Comparison of ENCODE assay signal across 12 cellular contexts in genomic region chr12:92629349-92630065, GRCh38.
DNase-seq lines count a peak whose midpoint lies in the region; ATAC-seq and TF ChIP-seq lines count a peak whose summit lies in the region.
"Had no signal": no experiment of that assay in that cellular context is flagged by ENCODE, and none has a peak within 500 bp of the region (broad histone marks: within the 10 kb centered on the region; RNA-seq: fewer than 3 reads in every experiment).

No MANE protein-coding gene starts in this region.

- peaks cover 8% of the 10 kb centered on the region for H3K4me1 Mint-ChIP-seq in nephron progenitor cell
- H3K4me1 Mint-ChIP-seq: CD8-positive, alpha-beta memory T cell had no signal

- ATAC-seq in GM18520 (IDR thresholded peaks at IDR 0.05; ENCODE audit: unreplicated experiment) (no peak), GM19351 (IDR thresholded peaks at IDR 0.05; ENCODE audit: unreplicated experiment) (no peak), GM19397 (IDR thresholded peaks at IDR 0.05; ENCODE audit: unreplicated experiment) (no peak)

- peak; percentile 82 for DNase-seq in DMS79 treated with DMSO at 0.1 percent for 48 hours (lab: John Stamatoyannopoulos, UW)
- DNase-seq in M059J (ENCODE audit: low read depth) = peak; percentile 73
- peak; percentile 3 for DNase-seq in astrocyte of the cerebellum (ENCODE audit: low read depth)
- DNase-seq in nephron progenitor cell = no peak
- no peak for DNase-seq in germinal center (ENCODE audit: low spot score)
- DNase-seq: CD8-positive, alpha-beta memory T cell; islet precursor cell; NK-92 treated with Interleukin-12 subunit alpha and Interleukin-12 subunit beta, amount 100 ng/mL, for 24 hours had no signal

- TF ChIP-seq CTCF in astrocyte of the cerebellum (IDR thresholded peaks at IDR 0.05; ENCODE audit: low read depth, low read length, missing control alignments) (no peak), nephron progenitor cell (IDR thresholded peaks at IDR 0.05) (no peak)

- H3K9me3 Mint-ChIP-seq in nephron progenitor cell = no peaks in the 10 kb centered on the region
- H3K9me3 Mint-ChIP-seq: CD8-positive, alpha-beta memory T cell; neural crest cell had no signal

- in situ Hi-C loops in astrocyte of the cerebellum (cut with HindIII; ENCODE audit: low sequenced_read_pairs) = no loop called here

- no peaks in the 10 kb centered on the region for H3K36me3 Mint-ChIP-seq in nephron progenitor cell (ENCODE audit: low read depth)
- H3K36me3 Mint-ChIP-seq: CD8-positive, alpha-beta memory T cell had no signal

- no peak overlapping the region for H3K4me3 ChIP-seq in astrocyte of the cerebellum (ENCODE audit: low read depth, low read length)

- no peak overlapping the region for H3K4me3 Mint-ChIP-seq in nephron progenitor cell
- H3K4me3 Mint-ChIP-seq: CD8-positive, alpha-beta memory T cell; neural crest cell had no signal

- H3K27ac Mint-ChIP-seq in nephron progenitor cell = peak overlapping the region; percentile 43

- peaks cover 4% of the 10 kb centered on the region for H3K27me3 Mint-ChIP-seq in nephron progenitor cell (ENCODE audit: low read depth, poor library complexity)

Comparison
In these comparisons a context has a peak if more than half of its experiments do, and no peak if none do; other contexts are left out.
1. DNase-seq: peak in DMS79 treated with DMSO at 0.1 percent for 48 hours (single experiment), M059J (single experiment) and astrocyte of the cerebellum (single experiment); none in nephron progenitor cell (single experiment) and germinal center (single experiment).